In the genomic region with DNA sequence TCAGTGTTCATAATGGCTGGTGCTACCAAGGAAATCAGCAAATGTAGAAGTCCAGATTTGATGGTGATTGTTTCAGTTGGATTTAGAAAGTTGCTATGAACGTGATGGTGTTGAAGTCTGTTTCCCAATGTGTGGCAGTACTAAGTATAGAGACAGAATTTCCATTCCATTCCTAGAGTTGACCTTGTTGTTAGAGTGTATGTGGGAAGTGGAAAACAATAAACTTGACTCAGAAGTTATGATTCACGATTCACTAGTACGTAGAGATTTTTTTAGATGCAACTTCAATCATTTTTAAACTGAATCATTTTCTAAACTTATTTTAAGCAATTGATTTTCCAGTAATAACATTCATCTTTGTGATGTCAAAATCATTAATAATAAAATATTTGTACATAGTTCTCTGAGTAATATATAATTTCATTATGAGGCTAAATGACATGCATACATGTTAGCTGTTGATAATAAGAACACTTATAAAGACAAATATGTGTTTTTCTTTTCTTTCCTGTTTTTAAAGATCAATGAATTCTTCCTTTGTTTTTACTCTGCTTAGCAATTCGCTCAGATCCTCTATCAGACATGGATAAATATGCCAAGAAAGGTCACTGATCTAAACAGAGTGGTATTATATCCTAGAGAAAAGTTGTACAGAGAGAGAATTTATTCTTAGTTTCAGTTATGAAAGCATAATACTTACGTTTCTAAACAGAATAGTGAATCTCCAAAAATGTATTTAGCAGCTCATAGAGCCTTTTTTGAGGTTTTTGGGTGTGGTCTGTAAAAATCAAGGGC, we compare ENCODE assay signal across 19 cellular contexts.
A peak's percentile ranks its signal among the peaks of the same experiment; 100 is the strongest.
DNase-seq lines count a peak whose midpoint lies in the region; ATAC-seq, FAIRE-seq and TF ChIP-seq lines count a peak whose summit lies in the region.
"Had no signal": no experiment of that assay in that cellular context is flagged by ENCODE, and none has a peak within 500 bp of the region (broad histone marks: within the 10 kb centered on the region; RNA-seq: fewer than 3 reads in every experiment).

No MANE protein-coding gene starts in this region.

- peak; percentile 62 for DNase-seq in COLO829 (ENCODE audit: low spot score)
- peak; percentile 54 for DNase-seq in bronchial epithelial cell (ENCODE audit: low read depth)
- peak in 1 of 2 donors; percentile 11 for DNase-seq in foreskin keratinocyte
- DNase-seq in esophagus squamous epithelium (lab: John Stamatoyannopoulos, UW): no peak
- DNase-seq in KBM-7: no peak
- no peak for DNase-seq in ureter (ENCODE audit: low spot score)
- DNase-seq: C1 segment of cervical spinal cord; CD8-positive, alpha-beta memory T cell; Kasumi-1; NCI-H1092 treated with DMSO at 0.1 percent for 48 hours; NCI-H2107; NCI-H510A treated with DMSO at 0.1 percent for 48 hours; NCI-H774; OCI-M1; RPMI8226; SIG-M5 had no signal

- TF ChIP-seq CTCF in OCI-LY3 (IDR thresholded peaks at IDR 0.05; ENCODE audit: low read depth, low read length) (no peak), bronchial epithelial cell (IDR thresholded peaks at IDR 0.05; ENCODE audit: insufficient read depth, low read length, severe bottlenecking) (no peak), foreskin keratinocyte (conservative IDR thresholded peaks at IDR 0.05) (no peak), esophagus squamous epithelium (IDR thresholded peaks at IDR 0.05) (no peak)

- FAIRE-seq in bronchial epithelial cell (lab: Jason Lieb, UNC): no peak
- FAIRE-seq: D721Med had no signal

- peak; percentile 24 for ATAC-seq in foreskin keratinocyte

- 0 out of 2 replicates have a peak overlapping the region, but pooled peaks have one; percentile 45 for H2AFZ ChIP-seq in OCI-LY3 (ENCODE audit: low read depth, low read length)

- WGBS in esophagus squamous epithelium, 2 donors: 43 to 51% methylated on average over 5 of the region's 5 CpGs

- in situ Hi-C loops in KBM-7 (cut with MboI; ENCODE audit: low pct_unique_long_range_greater_than_20kb, low sequenced_read_pairs): no loop called here

- H3K27ac ChIP-seq in OCI-LY3 (ENCODE audit: low read length): no peak overlapping the region
- no peak overlapping the region for H3K27ac ChIP-seq in foreskin keratinocyte
- H3K27ac ChIP-seq in esophagus squamous epithelium: no peak overlapping the region

- no peak overlapping the region for H3K4me3 ChIP-seq in OCI-LY3 (ENCODE audit: low read length)
- H3K4me3 ChIP-seq in bronchial epithelial cell (ENCODE audit: low read depth, low read length): no peak overlapping the region
- no peak overlapping the region for H3K4me3 ChIP-seq in esophagus squamous epithelium
- H3K4me3 ChIP-seq: HAP-1 had no signal

- H3K36me3 ChIP-seq in OCI-LY3 (replicated peaks; ENCODE audit: low read depth, low read length) (no peaks in the 10 kb centered on the region), bronchial epithelial cell (ENCODE audit: control insufficient read depth, insufficient read depth, low read length) (no peaks in the 10 kb centered on the region), esophagus squamous epithelium (no peaks in the 10 kb centered on the region)
- H3K36me3 ChIP-seq: HAP-1 had no signal

- H3K79me2 ChIP-seq in OCI-LY3 (ENCODE audit: low read length): no peaks in the 10 kb centered on the region

- no peak overlapping the region for H3K4me2 ChIP-seq in OCI-LY3 (ENCODE audit: low read length)

- no peaks in the 10 kb centered on the region for H3K27me3 ChIP-seq in OCI-LY3 (ENCODE audit: low read depth, low read length)
- no peaks in the 10 kb centered on the region for H3K27me3 ChIP-seq in bronchial epithelial cell (ENCODE audit: control insufficient read depth, insufficient read depth, low read length)
- H3K27me3 ChIP-seq in foreskin keratinocyte: no peaks in the 10 kb centered on the region
- no peaks in the 10 kb centered on the region for H3K27me3 ChIP-seq in esophagus squamous epithelium

- H3K9me3 ChIP-seq in OCI-LY3 (ENCODE audit: insufficient read depth, low read length) (no peaks in the 10 kb centered on the region), esophagus squamous epithelium (no peaks in the 10 kb centered on the region)
- H3K9me3 ChIP-seq: HAP-1 had no signal

- intact Hi-C loops in esophagus squamous epithelium (cut with DNase I): no loop called here

- no peaks in the 10 kb centered on the region for H4K20me1 ChIP-seq in OCI-LY3 (ENCODE audit: insufficient read depth, low read length)

- no peak overlapping the region for H3K9ac ChIP-seq in OCI-LY3 (ENCODE audit: low read length)

- TF ChIP-seq POLR2A in esophagus squamous epithelium (IDR thresholded peaks at IDR 0.05): no peak

- H3K4me1 ChIP-seq in OCI-LY3 (ENCODE audit: low read length) (peaks cover 11% of the 10 kb centered on the region), foreskin keratinocyte (peaks cover 9% of the 10 kb centered on the region), esophagus squamous epithelium (no peaks in the 10 kb centered on the region)
- H3K4me1 ChIP-seq: HAP-1 had no signal

Comparison
In these comparisons a context has a peak if more than half of its experiments do, and no peak if none do; other contexts are left out.
1. DNase-seq: peak in COLO829 (single experiment) and bronchial epithelial cell (single experiment); none in esophagus squamous epithelium (single experiment), KBM-7 (single experiment) and ureter (single experiment).